In the genomic region with DNA sequence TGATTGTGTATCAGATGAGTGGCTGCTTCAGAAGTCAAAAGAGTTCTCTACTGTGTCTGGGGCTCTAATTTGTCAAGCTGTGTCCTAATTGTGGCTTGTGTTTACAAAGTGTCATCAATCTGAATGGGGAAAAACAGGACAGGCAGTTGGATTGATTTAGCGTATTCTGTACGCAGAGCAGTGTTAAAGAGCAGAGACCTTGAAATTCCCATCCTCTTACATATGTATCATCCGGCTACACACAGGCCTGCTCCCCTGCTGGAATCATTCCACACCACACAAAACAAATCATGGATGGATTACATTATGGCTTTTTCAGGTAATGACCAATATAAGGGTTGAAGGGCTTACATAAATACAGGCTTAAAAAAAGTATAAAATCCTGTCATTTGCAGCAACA, we compare ENCODE assay signal across 21 cellular contexts.
DNase-seq lines count a peak whose midpoint lies in the region; ATAC-seq, FAIRE-seq and TF ChIP-seq lines count a peak whose summit lies in the region.
"Had no signal": no experiment of that assay in that cellular context is flagged by ENCODE, and none has a peak within 500 bp of the region (broad histone marks: within the 10 kb centered on the region; RNA-seq: fewer than 3 reads in every experiment).

No MANE protein-coding gene starts in this region.

- H3K9ac ChIP-seq in adipocyte (ENCODE audit: low read length) = no peak overlapping the region

- no peaks in the 10 kb centered on the region for H3K27me3 ChIP-seq in AG04450 (ENCODE audit: control insufficient read depth, insufficient read depth, low read length)
- no peaks in the 10 kb centered on the region for H3K27me3 ChIP-seq in adipocyte (replicated peaks; ENCODE audit: control insufficient read depth, insufficient read depth, low read length)
- H3K27me3 ChIP-seq: sigmoid colon had no signal

- POLR2A ChIA-PET in AG04450 (lab: Yijun Ruan, JAX) = no interaction called here

- H3K9me3 ChIP-seq in AG04450 (ENCODE audit: control insufficient read depth, insufficient read depth, low read length) (peaks cover 3% of the 10 kb centered on the region; the same call in 1 of the 2 replicates), adipocyte (ENCODE audit: control insufficient read depth, low read length) (no peaks in the 10 kb centered on the region)
- H3K9me3 ChIP-seq: sigmoid colon had no signal

- FAIRE-seq in GM12891 (lab: Jason Lieb, UNC) = no peak
- FAIRE-seq: endometrium, H54, RCC 7860 had no signal

- H3K4me3 ChIP-seq in AG04450 (ENCODE audit: low read depth, low read length) (no peak overlapping the region), adipocyte (ENCODE audit: low read length) (no peak overlapping the region)
- H3K4me3 ChIP-seq: sigmoid colon had no signal

- TF ChIP-seq POLR2A in GM12891 (IDR thresholded peaks at IDR 0.05; ENCODE audit: low read depth, low read length) = no peak

- CTCF ChIA-PET in AG04450 (lab: Charles Lee) = interaction anchor here (1.1 to 1.4 kb wide), 2 partner anchors 15 to 28 kb away, joined by 3 to 6 read pairs; no protein-coding TSS in a partner anchor

- no peak for ATAC-seq in GM19467 (IDR thresholded peaks at IDR 0.05; ENCODE audit: unreplicated experiment)
- ATAC-seq: stimulated activated naive CD8-positive, alpha-beta T cell treated with anti-CD3 and anti-CD28 coated beads, Interleukin-15, Interleukin-2, amounts not matched to agents 100 U/mL and 50 U/mL, for 24 hours had no signal

- TF ChIP-seq CTCF in AG04450 (IDR thresholded peaks at IDR 0.05; ENCODE audit: low read depth, low read length) = no peak

- no peaks in the 10 kb centered on the region for H3K4me1 ChIP-seq in adipocyte (ENCODE audit: control insufficient read depth, insufficient read depth, low read length)

- no peak overlapping the region for H3K27ac ChIP-seq in AG04450 (ENCODE audit: low read depth, low read length)

- no peaks in the 10 kb centered on the region for H3K36me3 ChIP-seq in adipocyte (ENCODE audit: control insufficient read depth, insufficient read depth, low read length, severe bottlenecking)
- H3K36me3 ChIP-seq: sigmoid colon had no signal

- DNase-seq in AG04450 (ENCODE audit: low read depth, low spot score) (peak; percentile 68), NCI-H1417 treated with DMSO at 0.1 percent for 48 hours (lab: John Stamatoyannopoulos, UW) (peak; percentile 65), adipocyte (ENCODE audit: low read depth) (peak; percentile 9), iris pigment epithelial cell (ENCODE audit: low read depth) (peak; percentile 61), A172 (ENCODE audit: low spot score) (no peak), NCI-H510A (lab: John Stamatoyannopoulos, UW) (no peak), GM12891 (ENCODE audit: insufficient read length, low spot score) (no peak)
- DNase-seq: activated CD4-positive, alpha-beta T cell treated with anti-CD3 and anti-CD28 coated beads for 4 hours; cerebellar nuclear complex; EL; hypothalamus; MM.1S; NCI-H2029; NCI-H526 treated with DMSO at 0.1 percent for 48 hours; sigmoid colon; stimulated activated naive CD8-positive, alpha-beta T cell treated with anti-CD3 and anti-CD28 coated beads, Interleukin-15, Interleukin-2, amounts not matched to agents 100 U/mL and 50 U/mL, for 24 hours; trophoblast cell had no signal

TF ChIP-seq in GM12891, 5 proteins besides CTCF, POLR2A, EP300 and RAD21:
- TF ChIP-seq POLR2AphosphoS5 (IDR thresholded peaks at IDR 0.05; ENCODE audit: low read depth, low read length) (no peak), SPI1 (IDR thresholded peaks at IDR 0.05; ENCODE audit: low read depth, low read length) (no peak), TAF1 (IDR thresholded peaks at IDR 0.05; ENCODE audit: low read depth, low read length) (no peak)

Comparison
In these comparisons a context has a peak if more than half of its experiments do, and no peak if none do; other contexts are left out.
1. DNase-seq: peak in AG04450 (single experiment), NCI-H1417 treated with DMSO at 0.1 percent for 48 hours (single experiment), adipocyte (single experiment) and iris pigment epithelial cell (single experiment); none in A172 (single experiment), NCI-H510A (single experiment) and GM12891 (single experiment).